Comparison of ENCODE assay signal across 11 cellular contexts in the genomic region with DNA sequence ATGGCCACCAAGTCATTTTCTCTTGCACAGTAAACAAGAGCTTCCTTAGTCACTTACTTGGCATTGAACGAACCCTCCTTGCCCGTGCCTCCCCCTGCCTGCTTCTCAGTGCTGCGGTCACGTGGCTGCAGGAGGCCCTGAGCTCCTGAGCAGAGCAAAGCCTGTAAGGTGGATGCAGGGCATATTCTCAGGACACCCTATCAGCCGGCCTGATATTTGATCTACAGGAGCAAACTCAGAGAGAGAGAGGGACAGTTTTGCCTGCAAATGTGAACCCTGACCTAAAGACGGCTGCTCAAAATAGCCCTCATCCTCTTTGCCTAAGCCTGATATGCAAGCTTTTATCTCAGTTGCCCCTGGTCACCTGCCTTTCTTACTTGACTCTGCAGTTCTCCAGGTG.
DNase-seq lines count a peak whose midpoint lies in the region; ATAC-seq and TF ChIP-seq lines count a peak whose summit lies in the region.
"Had no signal": no experiment of that assay in that cellular context is flagged by ENCODE, and none has a peak within 500 bp of the region (broad histone marks: within the 10 kb centered on the region; RNA-seq: fewer than 3 reads in every experiment).

No MANE protein-coding gene starts in this region.

- H3K9me3 ChIP-seq in parathyroid adenoma (ENCODE audit: control insufficient read depth, low read length) (no peaks in the 10 kb centered on the region), prostate gland (no peaks in the 10 kb centered on the region)

- in situ Hi-C loops in G401 (cut with HindIII; ENCODE audit: low sequenced_read_pairs) = no loop called here

- H3K27ac ChIP-seq in foreskin keratinocyte (no peak overlapping the region), parathyroid adenoma (peak overlapping the region; percentile 53), prostate gland (no peak overlapping the region)

- H3K36me3 ChIP-seq in parathyroid adenoma (ENCODE audit: control insufficient read depth, insufficient read depth, low read length) = no peaks in the 10 kb centered on the region
- no peaks in the 10 kb centered on the region for H3K36me3 ChIP-seq in prostate gland

- H3K4me3 ChIP-seq in parathyroid adenoma (ENCODE audit: low read depth, low read length) (no peak overlapping the region), prostate gland (no peak overlapping the region)

- H3K4me2 ChIP-seq in parathyroid adenoma (ENCODE audit: low read length) = peak overlapping the region; percentile 50

- H3K27me3 ChIP-seq in foreskin keratinocyte (no peaks in the 10 kb centered on the region), parathyroid adenoma (ENCODE audit: control insufficient read depth, insufficient read depth, low read length) (no peaks in the 10 kb centered on the region), prostate gland (replicated peaks; ENCODE audit: insufficient read depth) (no peaks in the 10 kb centered on the region)

- WGBS in prostate gland = 19% methylated on average over 6 of the region's 6 CpGs

- H3K9ac ChIP-seq in parathyroid adenoma = no peak overlapping the region

- no peak for TF ChIP-seq POLR2A in prostate gland (IDR thresholded peaks at IDR 0.05)

- ATAC-seq in foreskin keratinocyte = peak; percentile 55

- DNase-seq in G401 (ENCODE audit: low spot score) = peak; percentile 41
- DNase-seq in NCI-H510A (lab: John Stamatoyannopoulos, UW) = peak; percentile 26
- peak in 1 of 2 donors; percentile 5 for DNase-seq in foreskin keratinocyte
- no peak for DNase-seq in prostate gland (ENCODE audit: low spot score)
- DNase-seq in D341Med (ENCODE audit: low spot score) = no peak
- DNase-seq in cerebellum (ENCODE audit: low spot score) = no peak
- no peak for DNase-seq in NCI-H446 treated with DMSO at 0.1 percent for 48 hours (lab: John Stamatoyannopoulos, UW)
- DNase-seq: activated naive CD4-positive, alpha-beta T cell treated with Interleukin-2 at 50 U/mL for 16 hours; midbrain; NK-92 treated with Interleukin-12 subunit alpha and Interleukin-12 subunit beta, amount 100 ng/mL, for 24 hours had no signal

- H2AFZ ChIP-seq in parathyroid adenoma = peak overlapping the region; percentile 6

- TF ChIP-seq CTCF in foreskin keratinocyte (conservative IDR thresholded peaks at IDR 0.05) (no peak), parathyroid adenoma (IDR thresholded peaks at IDR 0.05) (no peak), prostate gland (IDR thresholded peaks at IDR 0.05) (no peak)

- no peaks in the 10 kb centered on the region for H3K79me2 ChIP-seq in parathyroid adenoma

- intact Hi-C loops in prostate gland (cut with DNase I) = no loop called here

- H3K4me1 ChIP-seq in foreskin keratinocyte (no peaks in the 10 kb centered on the region), parathyroid adenoma (peaks cover 16% of the 10 kb centered on the region), prostate gland (replicated peaks) (no peaks in the 10 kb centered on the region)

Comparison
In these comparisons a context has a peak if more than half of its experiments do, and no peak if none do; other contexts are left out.
1. DNase-seq: peak in G401 (single experiment) and NCI-H510A (single experiment); none in prostate gland (single experiment), D341Med (single experiment), cerebellum (single experiment) and NCI-H446 treated with DMSO at 0.1 percent for 48 hours (single experiment).